ENCODE assay signal across 8 cellular contexts in genomic region chr3:46558184-46559029, GRCh38. TPM values are rescaled to one million over a fixed set of nuclear protein-coding genes. Genes with fewer than 3 reads are reported as not detected.
DNase-seq lines count a peak whose midpoint lies in the region; ATAC-seq lines count a peak whose summit lies in the region.

No MANE protein-coding gene starts in this region.

- H3K27me3 ChIP-seq in mononuclear cell (ENCODE audit: insufficient read depth, low read length) = no peaks in the 10 kb centered on the region

- no peaks in the 10 kb centered on the region for H3K9me3 ChIP-seq in mononuclear cell (ENCODE audit: low read depth, low read length)

- H3K4me3 ChIP-seq in mononuclear cell (ENCODE audit: low read length) = peak overlapping the region; percentile 20

- peak; percentile 90 for ATAC-seq in HG02970 (IDR thresholded peaks at IDR 0.05; ENCODE audit: low FRiP score, unreplicated experiment)
- ATAC-seq in effector memory CD8-positive, alpha-beta T cell (replicated peaks) = peak; percentile 97

- peaks cover 5 to 36% of the 10 kb centered on the region in 2 donors for H3K27me3 Mint-ChIP-seq in effector memory CD8-positive, alpha-beta T cell

- DNase-seq in NCI-H2171 treated with DMSO at 0.1 percent for 48 hours (lab: John Stamatoyannopoulos, UW) = peak; percentile 24
- DNase-seq in NCI-H2171 (lab: John Stamatoyannopoulos, UW) = no peak
- peak; percentile 79 to 93 for DNase-seq in NCI-H524 (lab: John Stamatoyannopoulos, UW)
- peak; percentile 67 to 73 for DNase-seq in activated CD4-positive, alpha-beta T cell treated with anti-CD3 and anti-CD28 coated beads, Interleukin-2, amount 50 U/mL, for 48 hours
- DNase-seq in effector memory CD8-positive, alpha-beta T cell = peak; percentile 53 to 56 (median 56)
- peak; percentile 75 for DNase-seq in stimulated activated CD8-positive, alpha-beta memory T cell treated with anti-CD3 and anti-CD28 coated beads, Interleukin-4, amount 100 ng/mL, for 48 hours

- H3K9me3 Mint-ChIP-seq in effector memory CD8-positive, alpha-beta T cell = no peaks in the 10 kb centered on the region

- H3K4me3 Mint-ChIP-seq in effector memory CD8-positive, alpha-beta T cell = peak overlapping the region; percentile 69 to 75

- peak overlapping the region; percentile 35 to 42 for H3K27ac Mint-ChIP-seq in effector memory CD8-positive, alpha-beta T cell

- no peaks in the 10 kb centered on the region for H3K36me3 Mint-ChIP-seq in effector memory CD8-positive, alpha-beta T cell (ENCODE audit: insufficient read depth)

- peaks cover 13% of the 10 kb centered on the region for H3K4me1 ChIP-seq in mononuclear cell (ENCODE audit: insufficient read depth, low read length)

- peaks cover 5 to 8% of the 10 kb centered on the region in 2 donors for H3K4me1 Mint-ChIP-seq in effector memory CD8-positive, alpha-beta T cell (ENCODE audit: low read depth in 2 of 2)

RNA-seq across cellular contexts. Expression of gene LRRC2, which starts 7.7 kb away (rescaled TPM):
- total RNA-seq in mononuclear cell = 0.10 TPM

RNA-seq across cellular contexts. Expression of gene FAM240A, which starts 53.9 kb away (rescaled TPM):
- total RNA-seq in mononuclear cell = not detected
